In genomic region chr17:4585203-4585939, GRCh38 we compare ENCODE assay signal across 1 cellular context.
TF ChIP-seq lines count a peak whose summit lies in the region.

No MANE protein-coding gene starts in this region.

TF ChIP-seq in H1, 55 proteins besides CTCF, POLR2A, EP300 and RAD21:
- TF ChIP-seq EZH2 (IDR thresholded peaks at IDR 0.05; ENCODE audit: low read depth, low read length, severe bottlenecking) (peak; percentile 42), SIN3A (conservative IDR thresholded peaks at IDR 0.05 in 1 of 2, IDR thresholded peaks at IDR 0.05 in 1 of 2; ENCODE audit: low read depth in 1 of 2, low read length in 2 of 2) (no peak), SIX5 (IDR thresholded peaks at IDR 0.05; ENCODE audit: low read depth, low read length) (no peak)
- TF ChIP-seq, protein P1, sequence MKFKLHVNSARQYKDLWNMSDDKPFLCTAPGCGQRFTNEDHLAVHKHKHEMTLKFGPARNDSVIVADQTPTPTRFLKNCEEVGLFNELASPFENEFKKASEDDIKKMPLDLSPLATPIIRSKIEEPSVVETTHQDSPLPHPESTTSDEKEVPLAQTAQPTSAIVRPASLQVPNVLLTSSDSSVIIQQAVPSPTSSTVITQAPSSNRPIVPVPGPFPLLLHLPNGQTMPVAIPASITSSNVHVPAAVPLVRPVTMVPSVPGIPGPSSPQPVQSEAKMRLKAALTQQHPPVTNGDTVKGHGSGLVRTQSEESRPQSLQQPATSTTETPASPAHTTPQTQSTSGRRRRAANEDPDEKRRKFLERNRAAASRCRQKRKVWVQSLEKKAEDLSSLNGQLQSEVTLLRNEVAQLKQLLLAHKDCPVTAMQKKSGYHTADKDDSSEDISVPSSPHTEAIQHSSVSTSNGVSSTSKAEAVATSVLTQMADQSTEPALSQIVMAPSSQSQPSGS (IDR thresholded peaks at IDR 0.05; ENCODE audit: low read length) = no peak
